Comparison of ENCODE assay signal across 1 cellular context in genomic region chr9:109110326-109111014, GRCh38.
A peak's percentile ranks its signal among the peaks of the same experiment; 100 is the strongest.
TF ChIP-seq lines count a peak whose summit lies in the region.

No MANE protein-coding gene starts in this region.

TF ChIP-seq in SK-N-SH, 30 proteins besides CTCF, POLR2A, EP300 and RAD21 (continued from another document):
- TF ChIP-seq PBX3 (IDR thresholded peaks at IDR 0.05) (no peak), JUND (IDR thresholded peaks at IDR 0.05) (peak; percentile 85), SIN3A (IDR thresholded peaks at IDR 0.05; ENCODE audit: borderline replicate concordance, low read depth, low read length) (no peak), FOXM1 (IDR thresholded peaks at IDR 0.05; ENCODE audit: low read depth) (no peak), TCF12 (IDR thresholded peaks at IDR 0.05) (peak; percentile 64), TEAD4 (IDR thresholded peaks at IDR 0.05; ENCODE audit: borderline replicate concordance, insufficient read depth) (peak; percentile 31; the same call in 1 of the 2 replicates), MEF2A (IDR thresholded peaks at IDR 0.05; ENCODE audit: borderline replicate concordance, low read depth) (no peak), REST (IDR thresholded peaks at IDR 0.05; ENCODE audit: low read depth, low read length) (no peak), GATA2 (CRISPR knock-in tag; IDR thresholded peaks at IDR 0.05) (no peak), YY1 (IDR thresholded peaks at IDR 0.05; ENCODE audit: low read depth) (no peak)
